ENCODE assay signal across 17 cellular contexts in the genomic region with DNA sequence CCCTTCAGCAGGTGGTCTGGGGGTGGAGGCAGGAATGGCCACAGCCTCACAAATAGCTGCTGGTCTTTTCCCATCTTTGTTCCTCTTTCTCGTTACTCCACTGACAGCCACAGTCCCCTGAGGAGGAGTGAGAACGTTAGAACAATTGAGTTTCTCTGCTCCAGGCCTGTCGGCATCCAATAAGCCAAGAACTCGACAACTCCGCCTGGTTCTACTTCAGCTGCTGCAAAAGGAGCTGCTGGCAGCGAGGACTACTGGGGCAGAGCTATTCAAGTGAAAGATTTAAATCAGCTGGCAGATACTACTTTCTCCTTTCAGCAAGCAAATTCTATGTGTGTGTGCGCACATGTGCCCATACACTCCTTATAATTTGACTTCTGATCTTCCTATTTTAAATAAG.
A peak's percentile ranks its signal among the peaks of the same experiment; 100 is the strongest.
DNase-seq lines count a peak whose midpoint lies in the region; ATAC-seq, FAIRE-seq and TF ChIP-seq lines count a peak whose summit lies in the region.
"Had no signal": no experiment of that assay in that cellular context is flagged by ENCODE, and none has a peak within 500 bp of the region (broad histone marks: within the 10 kb centered on the region; RNA-seq: fewer than 3 reads in every experiment).

No MANE protein-coding gene starts in this region.

- H3K27me3 ChIP-seq in heart right ventricle (peaks cover 0 to 13% (median 0%) of the 10 kb centered on the region in 7 donors), psoas muscle (ENCODE audit: insufficient read depth in 3 of 3, low read length in 2 of 3) (no peaks in the 10 kb centered on the region), small intestine (ENCODE audit: control insufficient read depth in 2 of 2, insufficient read depth in 2 of 2, low read length in 2 of 2) (peaks cover 0 to 3% of the 10 kb centered on the region in 2 donors), aorta (ENCODE audit: control insufficient read depth in 1 of 2, insufficient read depth in 2 of 2, low read length in 1 of 2) (no peaks in the 10 kb centered on the region)
- H3K27me3 ChIP-seq: BLaER1 treated with 17β-estradiol and CSF1 and Interleukin-3, amounts not matched to agents 10 nM and 100 nM; SJCRH30 had no signal

- H3K4me1 ChIP-seq in heart right ventricle (no peaks in the 10 kb centered on the region), psoas muscle (peaks cover 15% of the 10 kb centered on the region), small intestine (ENCODE audit: control insufficient read depth in 2 of 2, insufficient read depth in 1 of 2, low read depth in 1 of 2, low read length in 1 of 2) (no peaks in the 10 kb centered on the region), aorta (ENCODE audit: control insufficient read depth in 1 of 2, insufficient read depth in 2 of 2, low read length in 2 of 2) (no peaks in the 10 kb centered on the region)
- H3K4me1 ChIP-seq: SJCRH30 had no signal

- DNase-seq in left ventricle myocardium superior: no peak
- no peak for DNase-seq in heart right ventricle
- peak; percentile 11 for DNase-seq in globus pallidus (ENCODE audit: low spot score)
- DNase-seq in psoas muscle: no peak
- no peak for DNase-seq in NCI-H2196 treated with DMSO at 0.1 percent for 48 hours (lab: John Stamatoyannopoulos, UW; ENCODE audit: unreplicated experiment)
- no peak for DNase-seq in small intestine
- DNase-seq in aorta: no peak
- no peak for DNase-seq in activated CD8-positive, alpha-beta memory T cell treated with anti-CD3 and anti-CD28 coated beads, Interleukin-2, amount 10 ng/mL, durations not matched to agents 7 days and 5 days
- DNase-seq: 8988T; CD8-positive, alpha-beta memory T cell; DMS79 treated with DMSO at 0.1 percent for 48 hours; NCI-H187; OCI-M1; SJCRH30 had no signal

- no peak overlapping the region for H3K27ac ChIP-seq in heart right ventricle
- peak overlapping the region; percentile 7 for H3K27ac ChIP-seq in psoas muscle
- H3K27ac ChIP-seq in small intestine (ENCODE audit: low read depth in 1 of 2, low read length in 1 of 2): no peak overlapping the region
- H3K27ac ChIP-seq in aorta (ENCODE audit: low read depth in 1 of 2, low read length in 2 of 2): no peak overlapping the region
- H3K27ac ChIP-seq: BLaER1 treated with 17β-estradiol and CSF1 and Interleukin-3, amounts not matched to agents 10 nM and 100 nM; RWPE1; SJCRH30 had no signal

- H3K9me3 ChIP-seq in heart right ventricle (peaks cover 0 to 8% (median 0%) of the 10 kb centered on the region in 11 donors), psoas muscle (no peaks in the 10 kb centered on the region), small intestine (ENCODE audit: control insufficient read depth, low read depth) (no peaks in the 10 kb centered on the region), aorta (ENCODE audit: control insufficient read depth, low read length) (peaks cover 1% of the 10 kb centered on the region)
- H3K9me3 ChIP-seq: SJCRH30 had no signal

- no peak overlapping the region for H3K4me3 Mint-ChIP-seq in activated CD8-positive, alpha-beta memory T cell treated with anti-CD3 and anti-CD28 coated beads, Interleukin-2, amount 10 ng/mL, durations not matched to agents 7 days and 5 days
- H3K4me3 Mint-ChIP-seq: CD8-positive, alpha-beta memory T cell; IgD-negative memory B cell had no signal

- no peak for TF ChIP-seq CTCF in heart right ventricle (IDR thresholded peaks at IDR 0.05)
- no peak for TF ChIP-seq CTCF in psoas muscle (IDR thresholded peaks at IDR 0.05)

- intact Hi-C loops in left ventricle myocardium superior (cut with micrococcal nuclease) (no loop called here), heart right ventricle (cut with DNase I) (no loop called here), psoas muscle (cut with DNase I) (no loop called here), aorta (cut with DNase I) (no loop called here)

- ATAC-seq in left ventricle myocardium superior (peak; percentile 25), heart right ventricle (no peak), psoas muscle (peak in 3 of 4 donors; percentile 44 to 67 (median 66)), aorta (ENCODE audit: low FRiP score) (no peak)
- no peak for ATAC-seq in activated CD8-positive, alpha-beta memory T cell treated with anti-CD3 and anti-CD28 coated beads, Interleukin-2, amount 10 ng/mL, durations not matched to agents 7 days and 5 days

- no peak for FAIRE-seq in small intestine (lab: Jason Lieb, UNC)

- no peak overlapping the region for H3K27ac Mint-ChIP-seq in activated CD8-positive, alpha-beta memory T cell treated with anti-CD3 and anti-CD28 coated beads, Interleukin-2, amount 10 ng/mL, durations not matched to agents 7 days and 5 days
- H3K27ac Mint-ChIP-seq: CD8-positive, alpha-beta memory T cell; IgD-negative memory B cell had no signal

- H3K9me3 Mint-ChIP-seq in activated CD8-positive, alpha-beta memory T cell treated with anti-CD3 and anti-CD28 coated beads, Interleukin-2, amount 10 ng/mL, durations not matched to agents 7 days and 5 days (ENCODE audit: low read depth): peaks cover 4% of the 10 kb centered on the region

- H3K4me3 ChIP-seq in heart right ventricle (no peak overlapping the region), psoas muscle (no peak overlapping the region), small intestine (ENCODE audit: low read depth in 1 of 2, low read length in 2 of 2) (no peak overlapping the region), aorta (ENCODE audit: low read length in 2 of 2) (no peak overlapping the region)
- H3K4me3 ChIP-seq: BLaER1 treated with 17β-estradiol and CSF1 and Interleukin-3, amounts not matched to agents 10 nM and 100 nM; SJCRH30 had no signal

- no peaks in the 10 kb centered on the region for H3K4me1 Mint-ChIP-seq in activated CD8-positive, alpha-beta memory T cell treated with anti-CD3 and anti-CD28 coated beads, Interleukin-2, amount 10 ng/mL, durations not matched to agents 7 days and 5 days
- H3K4me1 Mint-ChIP-seq: CD8-positive, alpha-beta memory T cell; IgD-negative memory B cell had no signal

- no peaks in the 10 kb centered on the region for H3K36me3 Mint-ChIP-seq in activated CD8-positive, alpha-beta memory T cell treated with anti-CD3 and anti-CD28 coated beads, Interleukin-2, amount 10 ng/mL, durations not matched to agents 7 days and 5 days
- H3K36me3 Mint-ChIP-seq: CD8-positive, alpha-beta memory T cell; IgD-negative memory B cell had no signal

- no peaks in the 10 kb centered on the region for H3K36me3 ChIP-seq in heart right ventricle
- H3K36me3 ChIP-seq in psoas muscle (ENCODE audit: insufficient read depth in 1 of 2, low read depth in 1 of 2): no peaks in the 10 kb centered on the region
- no peaks in the 10 kb centered on the region for H3K36me3 ChIP-seq in small intestine (ENCODE audit: control insufficient read depth in 2 of 2, insufficient read depth in 2 of 2, low read length in 2 of 2)
- H3K36me3 ChIP-seq in aorta (ENCODE audit: control insufficient read depth in 1 of 2, insufficient read depth in 2 of 2, low read length in 1 of 2): no peaks in the 10 kb centered on the region
- H3K36me3 ChIP-seq: BLaER1 treated with 17β-estradiol and CSF1 and Interleukin-3, amounts not matched to agents 10 nM and 100 nM; SJCRH30 had no signal

- CTCF ChIA-PET in activated CD8-positive, alpha-beta memory T cell treated with anti-CD3 and anti-CD28 coated beads, Interleukin-2, amount 10 ng/mL, durations not matched to agents 7 days and 5 days (lab: Charles Lee): interaction anchor here (1.0 kb wide), 1 partner anchor 13 kb away, joined by 3 read pairs; no protein-coding TSS in a partner anchor

- WGBS in heart right ventricle, 2 donors: 62 to 70% methylated on average over 7 of the region's 7 CpGs
- WGBS in psoas muscle, 3 donors: 17 to 29% (median 19%) methylated on average over 7 of the region's 7 CpGs
- WGBS in small intestine, 3 donors: 71 to 87% (median 80%) methylated on average over 7 of the region's 7 CpGs
- 17 to 32% methylated on average over 7 of the region's 7 CpGs for WGBS in aorta, 2 donors

- peaks cover 51% of the 10 kb centered on the region for H3K27me3 Mint-ChIP-seq in activated CD8-positive, alpha-beta memory T cell treated with anti-CD3 and anti-CD28 coated beads, Interleukin-2, amount 10 ng/mL, durations not matched to agents 7 days and 5 days

Comparison
In these comparisons a context has a peak if more than half of its experiments do, and no peak if none do; other contexts are left out.
1. ATAC-seq: peak in left ventricle myocardium superior (single experiment) and psoas muscle (3 of 4); none in heart right ventricle (0 of 8), aorta (single experiment) and activated CD8-positive, alpha-beta memory T cell treated with anti-CD3 and anti-CD28 coated beads, Interleukin-2, amount 10 ng/mL, durations not matched to agents 7 days and 5 days (single experiment).